30 cellular contexts compared by ENCODE assay signal in the genomic region with DNA sequence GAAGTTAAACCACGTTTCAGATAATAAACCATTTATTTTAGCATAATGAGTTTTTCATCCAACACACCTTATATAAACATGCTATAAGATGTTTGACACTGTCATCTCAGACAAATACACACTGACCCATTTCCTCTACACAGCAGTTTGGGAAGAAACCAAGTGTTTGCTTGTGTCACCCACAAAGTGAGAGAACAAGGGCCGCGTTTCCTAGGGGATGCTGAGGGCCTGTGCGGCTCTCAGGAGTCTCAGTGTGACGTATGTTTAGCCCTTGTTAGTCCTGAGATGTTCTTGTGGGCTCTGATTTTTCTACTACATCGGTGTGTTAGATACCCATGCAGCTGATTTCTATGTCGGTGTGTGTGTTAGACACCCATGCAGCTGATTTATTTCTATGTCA.
"Had no signal": no experiment of that assay in that cellular context is flagged by ENCODE, and none has a peak within 500 bp of the region (broad histone marks: within the 10 kb centered on the region; RNA-seq: fewer than 3 reads in every experiment).

No MANE protein-coding gene starts in this region.

- DNase-seq: activated B cell treated with CpG ODN at 0.5 μM for 24 hours; activated CD4-positive, alpha-beta T cell treated with anti-CD3 and anti-CD28 coated beads for 48 hours; activated CD4-positive, alpha-beta T cell treated with anti-CD3 and anti-CD28 coated beads, Interleukin-2, amount 50 U/mL, for 1 hour; activated CD4-positive, alpha-beta T cell treated with anti-CD3 and anti-CD28 coated beads, Interleukin-2, amount 50 U/mL, for 48 hours; activated CD8-positive, alpha-beta memory T cell treated with anti-CD3 and anti-CD28 coated beads for 24 hours; activated CD8-positive, alpha-beta T cell treated with anti-CD3 and anti-CD28 coated beads for 36 hours; activated effector memory CD4-positive, alpha-beta T cell treated with Interleukin-2 at 50 U/mL for 16 hours; activated gamma-delta T cell treated with Interleukin-2 at 50 U/mL for 16 hours; activated naive CD4-positive, alpha-beta T cell treated with anti-CD3 and anti-CD28 coated beads, Interleukin-2, amount 50 U/mL, for 16 hours; activated naive CD4-positive, alpha-beta T cell treated with Interleukin-2 at 50 U/mL for 16 hours; activated T-cell treated with anti-CD3 and anti-CD28 coated beads, Interleukin-2, amount 50 U/mL, for 4 hours; amniotic stem cell; brain microvascular endothelial cell; dorsolateral prefrontal cortex; effector memory CD4-positive, alpha-beta T cell; endodermal cell; foreskin keratinocyte; gastrocnemius medialis; T-helper 1 cell; T-helper 17 cell; T1000; WERI-Rb-1 had no signal

- H3K4me1 ChIP-seq: foreskin keratinocyte, gastrocnemius medialis had no signal

- H3K9me3 Mint-ChIP-seq: activated B cell treated with CpG ODN at 0.5 μM for 24 hours; activated CD8-positive, alpha-beta T cell treated with anti-CD3 and anti-CD28 coated beads for 36 hours; activated T-cell treated with anti-CD3 and anti-CD28 coated beads, Interleukin-2, amount 50 U/mL, for 4 hours; activated T-helper 17 cell treated with anti-CD3 and anti-CD28 coated beads, Interleukin-2, amount 50 U/mL, for 72 hours; central memory CD8-positive, alpha-beta T cell; endodermal cell; T-helper 2 cell treated with Interferon-gamma antibody and Interleukin-4, amounts not matched to agents 5 μg/mL and 100 μg/mL, for 36 hours had no signal

- H3K4me3 ChIP-seq: coronary artery, dorsolateral prefrontal cortex, gastrocnemius medialis had no signal

- H3K36me3 Mint-ChIP-seq: activated naive CD8-positive, alpha-beta T cell had no signal

- H3K27me3 Mint-ChIP-seq: activated CD8-positive, alpha-beta T cell treated with anti-CD3 and anti-CD28 coated beads for 36 hours; activated T-helper 17 cell treated with anti-CD3 and anti-CD28 coated beads, Interleukin-2, amount 50 U/mL, for 72 hours; central memory CD8-positive, alpha-beta T cell; T-helper 17 cell had no signal

- H3K27ac ChIP-seq: brain microvascular endothelial cell, coronary artery, foreskin keratinocyte, gastrocnemius medialis, WERI-Rb-1 had no signal

- H3K36me3 ChIP-seq: WERI-Rb-1 had no signal

- H3K4me3 Mint-ChIP-seq: activated B cell treated with CpG ODN at 0.5 μM for 24 hours; activated CD8-positive, alpha-beta T cell treated with anti-CD3 and anti-CD28 coated beads for 36 hours; activated naive CD8-positive, alpha-beta T cell; activated T-cell treated with anti-CD3 and anti-CD28 coated beads, Interleukin-2, amount 50 U/mL, for 4 hours; activated T-helper 17 cell treated with anti-CD3 and anti-CD28 coated beads, Interleukin-2, amount 50 U/mL, for 72 hours; central memory CD8-positive, alpha-beta T cell; dendritic cell treated with granulocyte-macrophage colony-stimulating factor and Interleukin-4, amounts not matched to agents 40 ng/mL and 50 ng/mL, for 4 days; endodermal cell; T-helper 17 cell; T-helper 2 cell treated with Interferon-gamma antibody and Interleukin-4, amounts not matched to agents 5 μg/mL and 100 μg/mL, for 36 hours had no signal

- ATAC-seq: activated CD4-positive, CD25-positive, alpha-beta regulatory T cell treated with anti-CD3 and anti-CD28 coated beads, Interleukin-2, amount 50 U/mL, for 24 hours; activated CD8-positive, alpha-beta T cell treated with anti-CD3 and anti-CD28 coated beads for 36 hours; activated T-cell treated with anti-CD3 and anti-CD28 coated beads, Interleukin-2, amount 50 U/mL, for 4 hours; activated T-helper 17 cell treated with anti-CD3 and anti-CD28 coated beads, Interleukin-2, amount 50 U/mL, for 72 hours; esophagus mucosa; foreskin keratinocyte; gastrocnemius medialis; T-helper 17 cell had no signal

- H3K9me3 ChIP-seq: gastrocnemius medialis had no signal

- H3K27ac Mint-ChIP-seq: activated B cell treated with CpG ODN at 0.5 μM for 24 hours; activated CD8-positive, alpha-beta T cell treated with anti-CD3 and anti-CD28 coated beads for 36 hours; activated naive CD8-positive, alpha-beta T cell; activated T-helper 17 cell treated with anti-CD3 and anti-CD28 coated beads, Interleukin-2, amount 50 U/mL, for 72 hours; dendritic cell treated with granulocyte-macrophage colony-stimulating factor and Interleukin-4, amounts not matched to agents 40 ng/mL and 50 ng/mL, for 4 days; endodermal cell; T-helper 17 cell; T-helper 2 cell treated with Interferon-gamma antibody and Interleukin-4, amounts not matched to agents 5 μg/mL and 100 μg/mL, for 36 hours had no signal

- H3K4me1 Mint-ChIP-seq: activated B cell treated with CpG ODN at 0.5 μM for 24 hours, endodermal cell had no signal

- H3K27me3 ChIP-seq: brain microvascular endothelial cell, dorsolateral prefrontal cortex, foreskin keratinocyte, gastrocnemius medialis had no signal
